ENCODE assay signal across 6 cellular contexts in the genomic region with DNA sequence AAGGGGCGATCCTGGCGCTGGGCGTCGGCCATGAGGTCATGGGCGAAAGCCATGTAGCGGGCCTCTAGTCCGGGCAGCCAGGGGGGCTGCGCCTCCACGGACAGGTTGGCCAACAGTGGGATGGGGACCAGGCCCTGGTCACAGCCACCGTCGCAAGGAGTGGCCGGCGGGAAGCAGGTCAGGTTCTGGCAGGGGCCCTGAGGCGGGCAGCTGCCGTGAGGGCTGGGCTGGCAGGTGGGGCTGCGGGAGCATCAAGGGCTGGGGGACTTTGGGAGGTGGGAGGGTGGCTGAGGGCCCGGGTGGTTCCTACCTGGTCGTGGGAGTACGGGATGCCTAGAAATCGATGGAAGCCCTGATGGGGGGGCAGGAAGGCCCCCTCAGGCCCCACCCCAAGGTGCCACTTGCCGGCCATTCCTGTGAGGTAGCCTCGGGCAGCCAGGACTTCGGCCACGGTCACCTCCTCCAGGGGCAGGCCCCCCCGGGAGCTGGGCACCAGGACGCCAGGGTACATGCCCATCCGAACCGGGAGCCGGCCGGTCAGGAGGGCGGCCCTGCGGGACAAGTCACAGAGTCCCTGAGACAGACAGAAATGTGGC. TPM values are rescaled to one million over a fixed set of nuclear protein-coding genes. Genes with fewer than 3 reads are reported as not detected.
A peak's percentile ranks its signal among the peaks of the same experiment; 100 is the strongest.
DNase-seq lines count a peak whose midpoint lies in the region; ATAC-seq and TF ChIP-seq lines count a peak whose summit lies in the region.

No MANE protein-coding gene starts in this region.

- intact Hi-C loops in Caco-2 (cut with micrococcal nuclease; ENCODE audit: unreplicated experiment) (no loop called here), lower leg skin (cut with DNase I; ENCODE audit: low total_unique reads) (no loop called here)

- H3K4me1 Mint-ChIP-seq in Caco-2 (ENCODE audit: low read depth, unreplicated experiment) (peaks cover 18% of the 10 kb centered on the region), mesothelial cell of epicardium (peaks cover 29% of the 10 kb centered on the region)

- H3K4me3 ChIP-seq in Caco-2 (ENCODE audit: low read depth, low read length) (peak overlapping the region; percentile 72), lower leg skin (ENCODE audit: low read depth, poor library complexity, severe bottlenecking) (no peak overlapping the region)

- TF ChIP-seq CTCF in Caco-2 (IDR thresholded peaks at IDR 0.05; ENCODE audit: insufficient read depth in 1 of 2, low read depth in 1 of 2, low read length in 1 of 2, severe bottlenecking in 1 of 2, unreplicated experiment in 1 of 2): no peak
- TF ChIP-seq CTCF in mesothelial cell of epicardium (IDR thresholded peaks at IDR 0.05; ENCODE audit: unreplicated experiment): no peak
- no peak for TF ChIP-seq CTCF in lower leg skin (IDR thresholded peaks at IDR 0.05)

- peak overlapping the region; percentile 58 for H3K27ac Mint-ChIP-seq in Caco-2 (ENCODE audit: unreplicated experiment)
- H3K27ac Mint-ChIP-seq in activated naive CD4-positive, alpha-beta T cell treated with anti-CD3 and anti-CD28 coated beads, Interleukin-2, amount 50 U/mL, for 72 hours: peak overlapping the region; percentile 60 to 79
- H3K27ac Mint-ChIP-seq in mesothelial cell of epicardium: no peak overlapping the region

- TF ChIP-seq POLR2A in lower leg skin (IDR thresholded peaks at IDR 0.05): no peak

- H3K4me3 Mint-ChIP-seq in Caco-2 (ENCODE audit: unreplicated experiment) (peak overlapping the region; percentile 77), mesothelial cell of epicardium (peak overlapping the region; percentile 71)

- POLR2A ChIA-PET in Caco-2 (lab: Charles Lee): no interaction called here

- no peaks in the 10 kb centered on the region for H3K36me3 Mint-ChIP-seq in Caco-2 (ENCODE audit: insufficient read depth, unreplicated experiment)
- H3K36me3 Mint-ChIP-seq in activated naive CD4-positive, alpha-beta T cell treated with anti-CD3 and anti-CD28 coated beads, Interleukin-2, amount 50 U/mL, for 72 hours: peaks cover 4 to 10% of the 10 kb centered on the region in 2 donors
- no peaks in the 10 kb centered on the region for H3K36me3 Mint-ChIP-seq in mesothelial cell of epicardium

- H3K9me3 Mint-ChIP-seq in Caco-2 (ENCODE audit: unreplicated experiment) (no peaks in the 10 kb centered on the region), mesothelial cell of epicardium (no peaks in the 10 kb centered on the region)
- H3K9me3 Mint-ChIP-seq in activated naive CD4-positive, alpha-beta T cell treated with anti-CD3 and anti-CD28 coated beads, Interleukin-2, amount 50 U/mL, for 72 hours: no peaks in the 10 kb centered on the region

- DNase-seq in Caco-2 (no peak), mesothelial cell of epicardium (ENCODE audit: low spot score in 2 of 2, unreplicated experiment in 2 of 2) (no peak), NCI-H2227 (lab: John Stamatoyannopoulos, UW; ENCODE audit: unreplicated experiment) (no peak), NOMO-1 treated with DMSO at 0.1 percent for 48 hours (lab: John Stamatoyannopoulos, UW; ENCODE audit: unreplicated experiment) (no peak), lower leg skin (ENCODE audit: low spot score in 2 of 2) (no peak)
- DNase-seq in activated naive CD4-positive, alpha-beta T cell treated with anti-CD3 and anti-CD28 coated beads, Interleukin-2, amount 50 U/mL, for 72 hours (ENCODE audit: low spot score in 2 of 2): peak in 1 of 2 donors; percentile 55

- H3K27me3 Mint-ChIP-seq in Caco-2 (ENCODE audit: insufficient read depth, unreplicated experiment) (no peaks in the 10 kb centered on the region), mesothelial cell of epicardium (ENCODE audit: low read depth) (no peaks in the 10 kb centered on the region)

- no peaks in the 10 kb centered on the region; the same call in 1 of the 2 replicates for H3K36me3 ChIP-seq in Caco-2 (ENCODE audit: control insufficient read depth, insufficient read depth, low read length)

- CTCF ChIA-PET in Caco-2 (lab: Charles Lee): interaction anchor here (1.4 kb wide), 1 partner anchor 101 kb away, joined by 3 read pairs; a partner anchor contains a TSS

- ATAC-seq in activated naive CD4-positive, alpha-beta T cell treated with anti-CD3 and anti-CD28 coated beads, Interleukin-2, amount 50 U/mL, for 72 hours: no peak

- no TSS peak for BruUV-seq in Caco-2 (replicated peaks; lab: Mats Ljungman, UMichigan)

- 78 to 88% methylated on average over 22 to 30 of the region's 32 CpGs for WGBS in lower leg skin, 2 donors

- peaks cover 26% of the 10 kb centered on the region for H3K4me1 ChIP-seq in Caco-2

- no peaks in the 10 kb centered on the region for H3K9me3 ChIP-seq in Caco-2

- no peaks in the 10 kb centered on the region for H3K27me3 ChIP-seq in Caco-2 (replicated peaks; ENCODE audit: control insufficient read depth, insufficient read depth, low read length)

RNA-seq across cellular contexts. Expression of a gene that starts 1.0 kb away (rescaled TPM):
- total RNA-seq in Caco-2 (2022) (11.5 TPM in 2 replicates), mesothelial cell of epicardium (45.2 to 51.5 TPM (median 49.9 TPM) in 3 replicates), lower leg skin (10 to 100 TPM; 23.3 to 51.8 (median 30.4) TPM)
- 10 to 100 TPM; 23.8 to 24.7 TPM for total RNA-seq in activated naive CD4-positive, alpha-beta T cell treated with anti-CD3 and anti-CD28 coated beads, Interleukin-2, amount 50 U/mL, for 72 hours

RNA-seq across cellular contexts. Expression of a gene that starts 26.4 kb away (rescaled TPM):
- total RNA-seq in Caco-2 (2022) (3.2 and 3.9 TPM in 2 replicates), mesothelial cell of epicardium (2.8 to 3.2 TPM (median 2.8 TPM) in 3 replicates), lower leg skin (1 to 10 TPM; 2.1 to 5.4 (median 3.6) TPM)
- under 1 TPM; 0.27 to 0.54 TPM for total RNA-seq in activated naive CD4-positive, alpha-beta T cell treated with anti-CD3 and anti-CD28 coated beads, Interleukin-2, amount 50 U/mL, for 72 hours

RNA-seq across cellular contexts. Expression of a gene that starts 44.3 kb away (rescaled TPM):
- total RNA-seq in Caco-2 (2022) (43.3 and 45.4 TPM in 2 replicates), mesothelial cell of epicardium (115 to 118 TPM (median 116 TPM) in 3 replicates), lower leg skin (10 to 100 TPM; 47.0 to 71.3 (median 66.4) TPM)
- total RNA-seq in activated naive CD4-positive, alpha-beta T cell treated with anti-CD3 and anti-CD28 coated beads, Interleukin-2, amount 50 U/mL, for 72 hours: 100 to 1,000 TPM in 1 of 2 donors, 10 to 100 TPM in 1; 83.8 to 127 TPM

RNA-seq across cellular contexts. Expression of a gene that starts 45.7 kb away (rescaled TPM):
- total RNA-seq in Caco-2 (2022) (4.3 and 4.5 TPM in 2 replicates), mesothelial cell of epicardium (14.2 to 14.8 TPM (median 14.3 TPM) in 3 replicates), lower leg skin (1 to 10 TPM; 4.0 to 8.9 (median 6.8) TPM)
- total RNA-seq in activated naive CD4-positive, alpha-beta T cell treated with anti-CD3 and anti-CD28 coated beads, Interleukin-2, amount 50 U/mL, for 72 hours: under 1 TPM in 1 of 2 donors, not detected in 1; 0.66 TPM

RNA-seq across cellular contexts. Expression of a gene that starts 48.7 kb away (rescaled TPM):
- total RNA-seq in Caco-2 (2022) (19.8 and 24.6 TPM in 2 replicates), mesothelial cell of epicardium (109 to 112 TPM (median 111 TPM) in 3 replicates), lower leg skin (10 to 100 TPM in 1 of 4 donors, 1 to 10 TPM in 3; 4.7 to 12.0 (median 6.8) TPM)
- total RNA-seq in activated naive CD4-positive, alpha-beta T cell treated with anti-CD3 and anti-CD28 coated beads, Interleukin-2, amount 50 U/mL, for 72 hours: 10 to 100 TPM; 61.8 to 92.2 TPM
